In genomic region chr5:127957183-127957582, GRCh38 we compare ENCODE assay signal across 11 cellular contexts.
A peak's percentile ranks its signal among the peaks of the same experiment; 100 is the strongest.
DNase-seq lines count a peak whose midpoint lies in the region; ATAC-seq, FAIRE-seq and TF ChIP-seq lines count a peak whose summit lies in the region.
"Had no signal": no experiment of that assay in that cellular context is flagged by ENCODE, and none has a peak within 500 bp of the region (broad histone marks: within the 10 kb centered on the region; RNA-seq: fewer than 3 reads in every experiment).

No MANE protein-coding gene starts in this region.

- H3K4me1 Mint-ChIP-seq in astrocyte (ENCODE audit: low read depth, unreplicated experiment), result peaks cover 19% of the 10 kb centered on the region
- H3K4me1 Mint-ChIP-seq: activated CD4-positive, alpha-beta T cell treated with anti-CD3 and anti-CD28 coated beads, Interleukin-2, amount 10 ng/mL, durations not matched to agents 24 days and 14 days had no signal

- no peaks in the 10 kb centered on the region for H3K9me3 ChIP-seq in astrocyte (ENCODE audit: insufficient read depth, low read depth, low read length)
- H3K9me3 ChIP-seq in uterus, result no peaks in the 10 kb centered on the region

- no peak overlapping the region for H3K9ac ChIP-seq in astrocyte (ENCODE audit: low read length)

- H3K4me3 Mint-ChIP-seq in astrocyte (ENCODE audit: unreplicated experiment), result no peak overlapping the region
- H3K4me3 Mint-ChIP-seq: activated CD4-positive, alpha-beta T cell treated with anti-CD3 and anti-CD28 coated beads, Interleukin-2, amount 10 ng/mL, durations not matched to agents 24 days and 14 days; B cell had no signal

- H3K27ac Mint-ChIP-seq in astrocyte (ENCODE audit: unreplicated experiment), result no peak overlapping the region
- H3K27ac Mint-ChIP-seq: activated CD4-positive, alpha-beta T cell treated with anti-CD3 and anti-CD28 coated beads, Interleukin-2, amount 10 ng/mL, durations not matched to agents 24 days and 14 days; B cell had no signal

- FAIRE-seq in astrocyte (lab: Jason Lieb, UNC), result no peak

- ATAC-seq in left ventricle myocardium superior (peak; percentile 86), omental fat pad (ENCODE audit: low FRiP score) (no peak), HG03097 (IDR thresholded peaks at IDR 0.05; ENCODE audit: low FRiP score, unreplicated experiment) (no peak)

- H3K27ac ChIP-seq in astrocyte (ENCODE audit: low read depth, low read length), result no peak overlapping the region
- H3K27ac ChIP-seq in uterus, result no peak overlapping the region
- H3K27ac ChIP-seq: coronary artery had no signal

- TF ChIP-seq POLR2A in uterus (IDR thresholded peaks at IDR 0.05), result no peak

- H3K27me3 ChIP-seq in astrocyte (ENCODE audit: insufficient read depth, low read length) (no peaks in the 10 kb centered on the region), uterus (no peaks in the 10 kb centered on the region)

- no peaks in the 10 kb centered on the region for H3K79me2 ChIP-seq in astrocyte (ENCODE audit: insufficient read depth, low read length)

- TF ChIP-seq CTCF in astrocyte (IDR thresholded peaks at IDR 0.05; ENCODE audit: insufficient read depth, low read depth, low read length), result no peak
- no peak for TF ChIP-seq CTCF in uterus (IDR thresholded peaks at IDR 0.05)
- no peak for TF ChIP-seq CTCF in omental fat pad (IDR thresholded peaks at IDR 0.05)

- no peaks in the 10 kb centered on the region for H4K20me1 ChIP-seq in astrocyte (ENCODE audit: insufficient read depth, low read length)

- H3K27me3 Mint-ChIP-seq in astrocyte (ENCODE audit: low read depth, unreplicated experiment), result no peaks in the 10 kb centered on the region
- H3K27me3 Mint-ChIP-seq: activated CD4-positive, alpha-beta T cell treated with anti-CD3 and anti-CD28 coated beads, Interleukin-2, amount 10 ng/mL, durations not matched to agents 24 days and 14 days; B cell had no signal

- no peak overlapping the region for H3K4me2 ChIP-seq in astrocyte (ENCODE audit: low read length)

- no peak overlapping the region for H3K4me3 ChIP-seq in astrocyte (ENCODE audit: insufficient read depth, low read depth, low read length)
- no peak overlapping the region for H3K4me3 ChIP-seq in uterus
- H3K4me3 ChIP-seq: coronary artery had no signal

- H3K36me3 ChIP-seq in astrocyte (ENCODE audit: insufficient read depth, low read length) (no peaks in the 10 kb centered on the region), uterus (no peaks in the 10 kb centered on the region)

- H2AFZ ChIP-seq in astrocyte (ENCODE audit: low read depth, low read length), result no peak overlapping the region

- peak; percentile 71 for DNase-seq in NCI-H82 (lab: John Stamatoyannopoulos, UW)
- DNase-seq in NCI-H82 treated with DMSO at 0.1 percent for 48 hours (lab: John Stamatoyannopoulos, UW; ENCODE audit: unreplicated experiment), result no peak
- peak; percentile 52 for DNase-seq in astrocyte (ENCODE audit: low read depth)
- peak; percentile 64 for DNase-seq in left ventricle myocardium superior
- peak; percentile 18 to 36 for DNase-seq in uterus
- no peak for DNase-seq in omental fat pad (ENCODE audit: low spot score)
- no peak for DNase-seq in superior temporal gyrus (ENCODE audit: extremely low spot score)
- DNase-seq: activated CD4-positive, alpha-beta T cell treated with anti-CD3 and anti-CD28 coated beads, Interleukin-2, amount 10 ng/mL, durations not matched to agents 24 days and 14 days had no signal

- intact Hi-C loops in left ventricle myocardium superior (cut with micrococcal nuclease), result no loop called here
- intact Hi-C loops in uterus (cut with DNase I; ENCODE audit: low total_unique reads), result no loop called here

- no peaks in the 10 kb centered on the region for H3K9me3 Mint-ChIP-seq in astrocyte (ENCODE audit: unreplicated experiment)
- H3K9me3 Mint-ChIP-seq: activated CD4-positive, alpha-beta T cell treated with anti-CD3 and anti-CD28 coated beads, Interleukin-2, amount 10 ng/mL, durations not matched to agents 24 days and 14 days had no signal

- H3K4me1 ChIP-seq in astrocyte (ENCODE audit: insufficient read depth, low read length) (peaks cover 18% of the 10 kb centered on the region), uterus (peaks cover 0 to 7% of the 10 kb centered on the region in 2 donors)

- H3K36me3 Mint-ChIP-seq in astrocyte (ENCODE audit: low read depth, unreplicated experiment), result no peaks in the 10 kb centered on the region

Comparison
In these comparisons a context has a peak if more than half of its experiments do, and no peak if none do; other contexts are left out.
1. DNase-seq: peak in NCI-H82 (single experiment), astrocyte (single experiment), left ventricle myocardium superior (single experiment) and uterus (2 of 2); none in NCI-H82 treated with DMSO at 0.1 percent for 48 hours (single experiment), omental fat pad (single experiment) and superior temporal gyrus (single experiment).